ENCODE assay signal across 17 cellular contexts in genomic region chr1:21257431-21258135, GRCh38. TPM values are rescaled to one million over a fixed set of nuclear protein-coding genes. Genes with fewer than 3 reads are reported as not detected.
A peak's percentile ranks its signal among the peaks of the same experiment; 100 is the strongest.
DNase-seq lines count a peak whose midpoint lies in the region; ATAC-seq and TF ChIP-seq lines count a peak whose summit lies in the region.
"Had no signal": no experiment of that assay in that cellular context is flagged by ENCODE, and none has a peak within 500 bp of the region (broad histone marks: within the 10 kb centered on the region; RNA-seq: fewer than 3 reads in every experiment).

No MANE protein-coding gene starts in this region.

- H3K36me3 Mint-ChIP-seq in activated CD4-positive, alpha-beta T cell treated with anti-CD3 and anti-CD28 coated beads for 36 hours (ENCODE audit: low read depth): peaks cover 54% of the 10 kb centered on the region
- peaks cover 67% of the 10 kb centered on the region for H3K36me3 Mint-ChIP-seq in activated CD4-positive, alpha-beta memory T cell treated with anti-CD3 and anti-CD28 coated beads, Interleukin-2, amount 10 ng/mL, durations not matched to agents 7 days and 5 days (ENCODE audit: low read depth)
- peaks cover 97% of the 10 kb centered on the region for H3K36me3 Mint-ChIP-seq in stimulated activated effector memory CD8-positive, alpha-beta T cell treated with anti-CD3 and anti-CD28 coated beads, Interleukin-12 subunit alpha, Interleukin-12 subunit beta, amount 100 ng/mL, for 72 hours
- H3K36me3 Mint-ChIP-seq in osteocyte (ENCODE audit: unreplicated experiment) (peaks cover 30% of the 10 kb centered on the region), nephron progenitor cell (ENCODE audit: low read depth) (peaks cover 4% of the 10 kb centered on the region)

- ATAC-seq in activated CD4-positive, alpha-beta T cell treated with anti-CD3 and anti-CD28 coated beads for 36 hours: no peak
- ATAC-seq in stimulated activated effector memory CD8-positive, alpha-beta T cell treated with anti-CD3 and anti-CD28 coated beads, Interleukin-12 subunit alpha, Interleukin-12 subunit beta, amount 100 ng/mL, for 72 hours: no peak
- ATAC-seq: GM12878, pancreas had no signal

- H3K27ac Mint-ChIP-seq in activated CD4-positive, alpha-beta T cell treated with anti-CD3 and anti-CD28 coated beads for 36 hours: peak overlapping the region; percentile 88
- peak overlapping the region; percentile 64 for H3K27ac Mint-ChIP-seq in activated CD4-positive, alpha-beta memory T cell treated with anti-CD3 and anti-CD28 coated beads, Interleukin-2, amount 10 ng/mL, durations not matched to agents 7 days and 5 days
- peak overlapping the region; percentile 90 for H3K27ac Mint-ChIP-seq in stimulated activated effector memory CD8-positive, alpha-beta T cell treated with anti-CD3 and anti-CD28 coated beads, Interleukin-12 subunit alpha, Interleukin-12 subunit beta, amount 100 ng/mL, for 72 hours
- no peak overlapping the region for H3K27ac Mint-ChIP-seq in osteocyte (ENCODE audit: unreplicated experiment)
- H3K27ac Mint-ChIP-seq in nephron progenitor cell: no peak overlapping the region

- no peaks in the 10 kb centered on the region for H3K9me3 Mint-ChIP-seq in activated CD4-positive, alpha-beta T cell treated with anti-CD3 and anti-CD28 coated beads for 36 hours (ENCODE audit: low read depth)
- H3K9me3 Mint-ChIP-seq in activated CD4-positive, alpha-beta memory T cell treated with anti-CD3 and anti-CD28 coated beads, Interleukin-2, amount 10 ng/mL, durations not matched to agents 7 days and 5 days: no peaks in the 10 kb centered on the region
- no peaks in the 10 kb centered on the region for H3K9me3 Mint-ChIP-seq in stimulated activated effector memory CD8-positive, alpha-beta T cell treated with anti-CD3 and anti-CD28 coated beads, Interleukin-12 subunit alpha, Interleukin-12 subunit beta, amount 100 ng/mL, for 72 hours
- H3K9me3 Mint-ChIP-seq in osteocyte (ENCODE audit: unreplicated experiment) (no peaks in the 10 kb centered on the region), nephron progenitor cell (no peaks in the 10 kb centered on the region)

- POLR2A ChIA-PET in activated CD4-positive, alpha-beta T cell treated with anti-CD3 and anti-CD28 coated beads for 36 hours (lab: Charles Lee): interaction anchor here (0.5 kb wide), 1 partner anchor 29 kb away, joined by 4 read pairs; no protein-coding TSS in a partner anchor
- POLR2A ChIA-PET in activated CD4-positive, alpha-beta memory T cell treated with anti-CD3 and anti-CD28 coated beads, Interleukin-2, amount 10 ng/mL, durations not matched to agents 7 days and 5 days (lab: Charles Lee): interaction anchor here (0.9 to 5.3 kb wide), 7 partner anchors 10 to 88 kb away, joined by 3 to 28 read pairs (median 4); no protein-coding TSS in a partner anchor

- no peak for DNase-seq in activated CD4-positive, alpha-beta T cell treated with anti-CD3 and anti-CD28 coated beads for 36 hours
- DNase-seq in activated CD4-positive, alpha-beta T cell treated with anti-CD3 and anti-CD28 coated beads for 4 hours: no peak
- no peak for DNase-seq in activated CD4-positive, alpha-beta memory T cell treated with anti-CD3 and anti-CD28 coated beads, Interleukin-2, amount 10 ng/mL, durations not matched to agents 7 days and 5 days
- DNase-seq in epithelial cell of esophagus (ENCODE audit: low read depth): peak; percentile 79
- DNase-seq in stimulated activated effector memory CD8-positive, alpha-beta T cell treated with anti-CD3 and anti-CD28 coated beads, Interleukin-12 subunit alpha, Interleukin-12 subunit beta, amount 100 ng/mL, for 72 hours (ENCODE audit: low spot score in 2 of 2): no peak
- no peak for DNase-seq in osteocyte (ENCODE audit: extremely low spot score, unreplicated experiment)
- DNase-seq in HuH-7 (ENCODE audit: low spot score): no peak
- DNase-seq in nephron progenitor cell: no peak
- DNase-seq: glutamatergic neuron; islet precursor cell; NCI-H1105; NCI-H446 treated with DMSO at 0.1 percent for 48 hours; small intestine; stimulated activated naive CD4-positive, alpha-beta T cell treated with Interleukin-2 at 50 U/mL for 16 hours had no signal

- peaks cover 61% of the 10 kb centered on the region for H3K4me1 Mint-ChIP-seq in activated CD4-positive, alpha-beta T cell treated with anti-CD3 and anti-CD28 coated beads for 36 hours
- peaks cover 60% of the 10 kb centered on the region for H3K4me1 Mint-ChIP-seq in activated CD4-positive, alpha-beta memory T cell treated with anti-CD3 and anti-CD28 coated beads, Interleukin-2, amount 10 ng/mL, durations not matched to agents 7 days and 5 days
- H3K4me1 Mint-ChIP-seq in stimulated activated effector memory CD8-positive, alpha-beta T cell treated with anti-CD3 and anti-CD28 coated beads, Interleukin-12 subunit alpha, Interleukin-12 subunit beta, amount 100 ng/mL, for 72 hours: peaks cover 66% of the 10 kb centered on the region
- peaks cover 51% of the 10 kb centered on the region for H3K4me1 Mint-ChIP-seq in osteocyte (ENCODE audit: unreplicated experiment)
- H3K4me1 Mint-ChIP-seq in nephron progenitor cell: peaks cover 34% of the 10 kb centered on the region

- no peak overlapping the region for H3K4me3 Mint-ChIP-seq in activated CD4-positive, alpha-beta T cell treated with anti-CD3 and anti-CD28 coated beads for 36 hours
- H3K4me3 Mint-ChIP-seq in activated CD4-positive, alpha-beta memory T cell treated with anti-CD3 and anti-CD28 coated beads, Interleukin-2, amount 10 ng/mL, durations not matched to agents 7 days and 5 days: no peak overlapping the region
- peak overlapping the region; percentile 37 for H3K4me3 Mint-ChIP-seq in stimulated activated effector memory CD8-positive, alpha-beta T cell treated with anti-CD3 and anti-CD28 coated beads, Interleukin-12 subunit alpha, Interleukin-12 subunit beta, amount 100 ng/mL, for 72 hours
- H3K4me3 Mint-ChIP-seq in osteocyte (ENCODE audit: unreplicated experiment) (no peak overlapping the region), nephron progenitor cell (no peak overlapping the region)

- CTCF ChIA-PET in activated CD4-positive, alpha-beta T cell treated with anti-CD3 and anti-CD28 coated beads for 36 hours (lab: Charles Lee): interaction anchor here (0.8 to 4.9 kb wide), 6 partner anchors 14 to 795 kb away, joined by 3 to 77 read pairs (median 6); partner anchors contain the start of gene CDC42
- CTCF ChIA-PET in activated CD4-positive, alpha-beta memory T cell treated with anti-CD3 and anti-CD28 coated beads, Interleukin-2, amount 10 ng/mL, durations not matched to agents 7 days and 5 days (lab: Charles Lee): interaction anchor here (1.0 to 10.1 kb wide), 5 partner anchors 8 to 118 kb away, joined by 3 to 186 read pairs (median 4); no protein-coding TSS in a partner anchor

- intact Hi-C loops in activated CD4-positive, alpha-beta T cell treated with anti-CD3 and anti-CD28 coated beads for 36 hours (cut with DNase I, micrococcal nuclease): loop anchor here (5.0 to 10.0 kb wide), 3 partner anchors 35 to 397 kb away; partner anchors contain the start of gene ECE1 (in 1 of the 2)

- H3K27me3 Mint-ChIP-seq in activated CD4-positive, alpha-beta T cell treated with anti-CD3 and anti-CD28 coated beads for 36 hours: no peaks in the 10 kb centered on the region
- no peaks in the 10 kb centered on the region for H3K27me3 Mint-ChIP-seq in activated CD4-positive, alpha-beta memory T cell treated with anti-CD3 and anti-CD28 coated beads, Interleukin-2, amount 10 ng/mL, durations not matched to agents 7 days and 5 days
- H3K27me3 Mint-ChIP-seq in osteocyte (ENCODE audit: unreplicated experiment) (no peaks in the 10 kb centered on the region), nephron progenitor cell (ENCODE audit: low read depth, poor library complexity) (peaks cover 4% of the 10 kb centered on the region)

- H3K4me3 ChIP-seq in epithelial cell of esophagus (ENCODE audit: low read length): no peak overlapping the region
- H3K4me3 ChIP-seq: GM12878, pancreas, SJSA1 had no signal

- TF ChIP-seq CTCF in epithelial cell of esophagus (IDR thresholded peaks at IDR 0.05; ENCODE audit: insufficient read depth, low read depth, low read length, missing control alignments): no peak
- TF ChIP-seq CTCF in osteocyte (IDR thresholded peaks at IDR 0.05): no peak
- no peak for TF ChIP-seq CTCF in nephron progenitor cell (IDR thresholded peaks at IDR 0.05)

RNA-seq across cellular contexts. Expression of gene ECE1, which starts 32.7 kb away (rescaled TPM):
- total RNA-seq in activated CD4-positive, alpha-beta T cell treated with anti-CD3 and anti-CD28 coated beads for 36 hours: 100 to 1,000 TPM; 130 to 162 TPM
- total RNA-seq in activated CD4-positive, alpha-beta memory T cell treated with anti-CD3 and anti-CD28 coated beads, Interleukin-2, amount 10 ng/mL, durations not matched to agents 7 days and 5 days: 10 to 100 TPM; 85.3 to 87.9 TPM
- 217 and 236 TPM in 2 replicates for total RNA-seq in osteocyte

Comparison
In these comparisons a context has a peak if more than half of its experiments do, and no peak if none do; other contexts are left out.
1. H3K27ac Mint-ChIP-seq: peak in activated CD4-positive, alpha-beta T cell treated with anti-CD3 and anti-CD28 coated beads for 36 hours (single experiment), activated CD4-positive, alpha-beta memory T cell treated with anti-CD3 and anti-CD28 coated beads, Interleukin-2, amount 10 ng/mL, durations not matched to agents 7 days and 5 days (single experiment) and stimulated activated effector memory CD8-positive, alpha-beta T cell treated with anti-CD3 and anti-CD28 coated beads, Interleukin-12 subunit alpha, Interleukin-12 subunit beta, amount 100 ng/mL, for 72 hours (single experiment); none in osteocyte (single experiment) and nephron progenitor cell (single experiment).